In genomic region chr6:138001750-138002349, GRCh38 we compare ENCODE assay signal across 8 cellular contexts.
A peak's percentile ranks its signal among the peaks of the same experiment; 100 is the strongest.
DNase-seq lines count a peak whose midpoint lies in the region; ATAC-seq and TF ChIP-seq lines count a peak whose summit lies in the region.

No MANE protein-coding gene starts in this region.

- H3K9me3 Mint-ChIP-seq in GM23338 (peaks cover 14% of the 10 kb centered on the region; the same call in 2 of the 3 replicates), neural progenitor cell (peaks cover 8% of the 10 kb centered on the region)
- H3K9me3 Mint-ChIP-seq in activated T-cell treated with anti-CD3 and anti-CD28 coated beads, Interleukin-2, amount 50 U/mL, for 4 hours: peaks cover 7% of the 10 kb centered on the region

- H4K20me1 ChIP-seq in GM23338 (replicated peaks; ENCODE audit: insufficient read depth) (no peaks in the 10 kb centered on the region), PC-3 (ENCODE audit: low read length) (no peaks in the 10 kb centered on the region), fibroblast of lung (ENCODE audit: control insufficient read depth, extremely low read depth, insufficient read depth, low read length) (no peaks in the 10 kb centered on the region), neural progenitor cell (ENCODE audit: low read depth) (no peaks in the 10 kb centered on the region)

- H3K9me3 ChIP-seq in PC-3 (ENCODE audit: low read length) (no peaks in the 10 kb centered on the region), fibroblast of lung (ENCODE audit: control insufficient read depth, insufficient read depth, low read depth, low read length) (no peaks in the 10 kb centered on the region), neural progenitor cell (ENCODE audit: low read depth) (peaks cover 3% of the 10 kb centered on the region), testis (no peaks in the 10 kb centered on the region)

- H3K4me3 ChIP-seq in GM23338 (no peak overlapping the region), PC-3 (ENCODE audit: low read length) (no peak overlapping the region), fibroblast of lung (replicated peaks in 1 of 4; ENCODE audit: control extremely low read depth in 1 of 4, insufficient read depth in 1 of 4, low read depth in 3 of 4, low read length in 4 of 4) (no peak overlapping the region), neural progenitor cell (no peak overlapping the region), testis (no peak overlapping the region)

- H3K4me3 Mint-ChIP-seq in GM23338: no peak overlapping the region
- H3K4me3 Mint-ChIP-seq in activated T-cell treated with anti-CD3 and anti-CD28 coated beads, Interleukin-2, amount 50 U/mL, for 4 hours: no peak overlapping the region
- H3K4me3 Mint-ChIP-seq in neural progenitor cell: no peak overlapping the region

- H3K4me1 ChIP-seq in GM23338 (ENCODE audit: insufficient read depth): peaks cover 4% of the 10 kb centered on the region; the same call in 1 of the 2 replicates
- peaks cover 5% of the 10 kb centered on the region for H3K4me1 ChIP-seq in PC-3 (ENCODE audit: insufficient read depth, low read length)
- no peaks in the 10 kb centered on the region for H3K4me1 ChIP-seq in fibroblast of lung (ENCODE audit: control insufficient read depth, extremely low read depth, insufficient read depth, low read length)
- H3K4me1 ChIP-seq in neural progenitor cell: peaks cover 6% of the 10 kb centered on the region
- no peaks in the 10 kb centered on the region for H3K4me1 ChIP-seq in testis

- peak; percentile 18 for DNase-seq in AG09319 (ENCODE audit: extremely low read depth, low read depth)
- DNase-seq in GM23338 (ENCODE audit: low spot score): peak; percentile 73
- DNase-seq in PC-3: peak; percentile 69
- DNase-seq in activated T-cell treated with anti-CD3 and anti-CD28 coated beads, Interleukin-2, amount 50 U/mL, for 4 hours: peak; percentile 59
- DNase-seq in fibroblast of lung (ENCODE audit: low read depth in 2 of 2): peak; percentile 31 to 66
- peak; percentile 70 for DNase-seq in neural progenitor cell (ENCODE audit: low spot score)
- DNase-seq in testis: peak; percentile 81

- H3K9me2 ChIP-seq in GM23338 (ENCODE audit: insufficient read depth) (no peaks in the 10 kb centered on the region), PC-3 (replicated peaks; ENCODE audit: low read length) (no peaks in the 10 kb centered on the region)

- TF ChIP-seq POLR2A in testis (IDR thresholded peaks at IDR 0.05): no peak

- peaks cover 2% of the 10 kb centered on the region for H3K27me3 Mint-ChIP-seq in GM23338 (ENCODE audit: insufficient read depth, low read depth, poor library complexity)
- H3K27me3 Mint-ChIP-seq in activated T-cell treated with anti-CD3 and anti-CD28 coated beads, Interleukin-2, amount 50 U/mL, for 4 hours (ENCODE audit: low read depth): peaks cover 5% of the 10 kb centered on the region
- H3K27me3 Mint-ChIP-seq in neural progenitor cell (ENCODE audit: insufficient read depth, low read depth): peaks cover 4% of the 10 kb centered on the region

- H3F3A ChIP-seq in GM23338 (replicated peaks; ENCODE audit: low read depth): no peaks in the 10 kb centered on the region
- no peaks in the 10 kb centered on the region for H3F3A ChIP-seq in PC-3 (ENCODE audit: low read length, unreplicated experiment)
- H3F3A ChIP-seq in neural progenitor cell (ENCODE audit: low read depth): no peaks in the 10 kb centered on the region

- peaks cover 18% of the 10 kb centered on the region for H3K4me1 Mint-ChIP-seq in GM23338
- peaks cover 2% of the 10 kb centered on the region for H3K4me1 Mint-ChIP-seq in activated T-cell treated with anti-CD3 and anti-CD28 coated beads, Interleukin-2, amount 50 U/mL, for 4 hours (ENCODE audit: low read depth)
- no peaks in the 10 kb centered on the region for H3K4me1 Mint-ChIP-seq in neural progenitor cell

- TF ChIP-seq CTCF in AG09319 (IDR thresholded peaks at IDR 0.05; ENCODE audit: low read depth, low read length): peak; percentile 95
- peak; percentile 82 to 98 for TF ChIP-seq CTCF in GM23338 (conservative IDR thresholded peaks at IDR 0.05; ENCODE audit: low read depth in 2 of 2)
- TF ChIP-seq CTCF in PC-3 (conservative IDR thresholded peaks at IDR 0.05; ENCODE audit: low read depth, low read length): peak; percentile 86
- peak; percentile 94 for TF ChIP-seq CTCF in fibroblast of lung (conservative IDR thresholded peaks at IDR 0.05 in 1 of 2, IDR thresholded peaks at IDR 0.05 in 1 of 2; ENCODE audit: low read depth in 1 of 2, low read length in 2 of 2)
- TF ChIP-seq CTCF in neural progenitor cell (IDR thresholded peaks at IDR 0.05): peak; percentile 97
- TF ChIP-seq CTCF in testis (IDR thresholded peaks at IDR 0.05): peak; percentile 67 to 81 (median 74)

- H3K27ac Mint-ChIP-seq in GM23338 (no peak overlapping the region), neural progenitor cell (no peak overlapping the region)

- no peak for ATAC-seq in GM23338
- no peak for ATAC-seq in PC-3
- ATAC-seq in activated T-cell treated with anti-CD3 and anti-CD28 coated beads, Interleukin-2, amount 50 U/mL, for 4 hours: peak in 1 of 2 donors; percentile 38
- ATAC-seq in GM18861 (IDR thresholded peaks at IDR 0.05; ENCODE audit: unreplicated experiment): no peak

- H2AFZ ChIP-seq in GM23338 (no peak overlapping the region), PC-3 (ENCODE audit: low read length) (no peak overlapping the region), fibroblast of lung (ENCODE audit: low read length) (no peak overlapping the region), neural progenitor cell (replicated peaks) (peak overlapping the region; percentile 35)

- H3K27me3 ChIP-seq in GM23338 (ENCODE audit: insufficient read depth): no peaks in the 10 kb centered on the region
- H3K27me3 ChIP-seq in PC-3 (ENCODE audit: low read length): no peaks in the 10 kb centered on the region
- no peaks in the 10 kb centered on the region for H3K27me3 ChIP-seq in fibroblast of lung (ENCODE audit: control insufficient read depth, insufficient read depth, low read length)
- no peaks in the 10 kb centered on the region for H3K27me3 ChIP-seq in neural progenitor cell
- no peaks in the 10 kb centered on the region for H3K27me3 ChIP-seq in testis

- WGBS in testis, 2 donors: 22 to 25% methylated on average over 6 of the region's 6 CpGs

- CTCF ChIA-PET in PC-3 (lab: Charles Lee): interaction anchor here (1.7 kb wide), 1 partner anchor 107 kb away, joined by 6 read pairs; no protein-coding TSS in a partner anchor

- H3K4me2 ChIP-seq in GM23338: no peak overlapping the region
- no peak overlapping the region for H3K4me2 ChIP-seq in PC-3 (ENCODE audit: low read length)
- no peak overlapping the region for H3K4me2 ChIP-seq in fibroblast of lung (ENCODE audit: extremely low read depth, insufficient read depth, low read length)
- no peak overlapping the region for H3K4me2 ChIP-seq in neural progenitor cell

- H3K79me2 ChIP-seq in GM23338 (replicated peaks; ENCODE audit: insufficient read depth) (no peaks in the 10 kb centered on the region), PC-3 (ENCODE audit: low read length) (no peaks in the 10 kb centered on the region), fibroblast of lung (ENCODE audit: control insufficient read depth, insufficient read depth, low read length) (no peaks in the 10 kb centered on the region), neural progenitor cell (ENCODE audit: low read depth) (no peaks in the 10 kb centered on the region)

- no peak overlapping the region for H3K27ac ChIP-seq in GM23338 (ENCODE audit: low read depth)
- H3K27ac ChIP-seq in PC-3 (ENCODE audit: low read length): no peak overlapping the region
- H3K27ac ChIP-seq in fibroblast of lung (ENCODE audit: insufficient read depth, low read length): no peak overlapping the region
- no peak overlapping the region for H3K27ac ChIP-seq in neural progenitor cell
- H3K27ac ChIP-seq in testis: no peak overlapping the region

- intact Hi-C loops in PC-3 (cut with micrococcal nuclease): loop anchor here (1.0 to 10.0 kb wide), 2 partner anchors 107 to 293 kb away; no protein-coding TSS in a partner anchor
- intact Hi-C loops in testis (cut with DNase I; ENCODE audit: low total_unique reads): loop anchor here (10.0 kb wide), 1 partner anchor 103 kb away; the partner anchor contains the start of gene PERP

- BruUV-seq in PC-3 (replicated peaks; lab: Mats Ljungman, UMichigan): no TSS peak

- H3K36me3 Mint-ChIP-seq in GM23338 (ENCODE audit: low read depth): peaks cover 2% of the 10 kb centered on the region; the same call in 1 of the 3 replicates
- no peaks in the 10 kb centered on the region for H3K36me3 Mint-ChIP-seq in activated T-cell treated with anti-CD3 and anti-CD28 coated beads, Interleukin-2, amount 50 U/mL, for 4 hours (ENCODE audit: insufficient read depth)
- no peaks in the 10 kb centered on the region for H3K36me3 Mint-ChIP-seq in neural progenitor cell

- no peak overlapping the region for H3K9ac ChIP-seq in PC-3 (ENCODE audit: low read length)
- H3K9ac ChIP-seq in fibroblast of lung (ENCODE audit: insufficient read depth, low read length): no peak overlapping the region
- H3K9ac ChIP-seq in neural progenitor cell: no peak overlapping the region

- POLR2A ChIA-PET in PC-3 (lab: Charles Lee; ENCODE audit: unreplicated experiment): no interaction called here

- H3K36me3 ChIP-seq in GM23338 (ENCODE audit: insufficient read depth) (0 out of 2 replicates have a peak, but pooled peaks cover 3% of the 10 kb centered on the region), PC-3 (ENCODE audit: low read depth, low read length) (no peaks in the 10 kb centered on the region), fibroblast of lung (ENCODE audit: control insufficient read depth, insufficient read depth, low read length) (no peaks in the 10 kb centered on the region), neural progenitor cell (no peaks in the 10 kb centered on the region), testis (ENCODE audit: low read depth, missing control alignments) (no peaks in the 10 kb centered on the region)

TF ChIP-seq in GM23338, 12 proteins besides CTCF, POLR2A, EP300 and RAD21 (continues in another document):
- no peak for TF ChIP-seq ZNF114 (CRISPR knock-in tag; IDR thresholded peaks at IDR 0.05)

Comparison
In these comparisons a context has a peak if more than half of its experiments do, and no peak if none do; other contexts are left out.
1. DNase-seq: peak in every context shown above with its lines; median percentile 81 in testis; 73 in GM23338; 70 in neural progenitor cell; 69 in PC-3; 59 in activated T-cell treated with anti-CD3 and anti-CD28 coated beads, Interleukin-2, amount 50 U/mL, for 4 hours; 48 in fibroblast of lung; 18 in AG09319.